ENCODE assay signal across 7 cellular contexts in the genomic region with DNA sequence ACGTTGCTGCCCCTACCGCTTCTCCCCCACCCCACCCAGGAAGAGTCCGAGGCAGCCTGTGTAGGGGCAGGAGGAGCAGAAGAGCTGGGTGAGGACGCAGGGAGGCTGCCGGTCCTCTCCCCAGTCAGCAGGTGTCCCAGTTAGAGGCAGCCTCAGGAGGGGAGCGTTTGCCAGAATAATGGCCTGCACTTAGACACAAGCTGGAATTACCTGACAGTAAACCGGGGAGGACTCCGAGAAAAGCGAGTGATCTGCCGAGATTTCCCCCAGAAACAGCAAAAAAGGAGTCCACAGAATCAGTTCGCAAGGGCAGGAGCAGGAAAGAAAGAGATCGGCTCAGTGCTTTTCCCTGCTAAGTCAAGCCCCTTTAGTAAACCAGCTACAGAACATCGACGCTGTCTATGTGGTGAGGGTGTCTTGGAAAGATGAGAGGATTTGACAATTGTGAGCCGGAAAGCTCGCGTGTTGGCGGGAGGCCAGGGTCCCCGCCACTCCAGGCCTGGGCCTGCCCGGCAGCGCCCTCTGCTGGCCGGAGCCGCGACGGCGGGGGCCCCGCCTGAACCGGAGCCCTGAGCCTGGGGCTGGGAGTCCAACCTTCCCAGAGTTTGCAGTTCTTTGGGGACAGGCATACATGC. TPM values are rescaled to one million over a fixed set of nuclear protein-coding genes. Genes with fewer than 3 reads are reported as not detected.
DNase-seq lines count a peak whose midpoint lies in the region; ATAC-seq, FAIRE-seq and TF ChIP-seq lines count a peak whose summit lies in the region.

No MANE protein-coding gene starts in this region.

- peak; percentile 63 for ATAC-seq in HG03439 (IDR thresholded peaks at IDR 0.05; ENCODE audit: unreplicated experiment)
- peak; percentile 98 for ATAC-seq in memory B cell (ENCODE audit: low read depth)

- H3K27me3 Mint-ChIP-seq in memory B cell = peaks cover 5% of the 10 kb centered on the region

- peak; percentile 74 for FAIRE-seq in GM12891 (lab: Jason Lieb, UNC)

- peaks cover 2% of the 10 kb centered on the region for H3K36me3 Mint-ChIP-seq in memory B cell

- peaks cover 8% of the 10 kb centered on the region for H3K4me1 Mint-ChIP-seq in memory B cell

- H3K27ac Mint-ChIP-seq in memory B cell = no peak overlapping the region

- H3K9me3 Mint-ChIP-seq in memory B cell = no peaks in the 10 kb centered on the region

- DNase-seq in GM12891 (ENCODE audit: insufficient read length, low spot score) (peak; percentile 87), NCI-H526 treated with DMSO at 0.1 percent for 48 hours (lab: John Stamatoyannopoulos, UW) (peak; percentile 40), memory B cell (ENCODE audit: low spot score in 2 of 2) (peak; percentile 79 to 90)
- DNase-seq in activated CD8-positive, alpha-beta memory T cell treated with anti-CD3 and anti-CD28 coated beads for 24 hours = peak; percentile 94
- DNase-seq in effector CD4-positive, alpha-beta T cell = peak; percentile 68
- DNase-seq in stimulated activated CD8-positive, alpha-beta memory T cell treated with anti-CD3 and anti-CD28 coated beads, Interleukin-12 subunit alpha, Interleukin-12 subunit beta, amount 100 ng/mL, for 4 hours (ENCODE audit: low read depth) = peak; percentile 56

- TF ChIP-seq POLR2A in GM12891 (IDR thresholded peaks at IDR 0.05; ENCODE audit: low read depth, low read length) = no peak

- peak overlapping the region; percentile 77 for H3K4me3 Mint-ChIP-seq in memory B cell

TF ChIP-seq in GM12891, 5 proteins besides CTCF, POLR2A, EP300 and RAD21:
- TF ChIP-seq SPI1 (IDR thresholded peaks at IDR 0.05; ENCODE audit: low read depth, low read length) (no peak), PAX5 (IDR thresholded peaks at IDR 0.05; ENCODE audit: insufficient read depth, low read length, severe bottlenecking) (no peak), POLR2AphosphoS5 (IDR thresholded peaks at IDR 0.05; ENCODE audit: low read depth, low read length) (no peak), TAF1 (IDR thresholded peaks at IDR 0.05; ENCODE audit: low read depth, low read length) (no peak), POU2F2 (IDR thresholded peaks at IDR 0.05; ENCODE audit: low read depth, low read length) (no peak)

RNA-seq across cellular contexts. Expression of a gene that starts 17.7 kb away (rescaled TPM):
- polyA plus RNA-seq in GM12891 (2012; ENCODE audit: low read depth, missing spikeins) = not detected

RNA-seq across cellular contexts. Expression of a gene that starts 22.9 kb away (rescaled TPM):
- not detected for polyA plus RNA-seq in GM12891 (2012; ENCODE audit: low read depth, missing spikeins)

RNA-seq across cellular contexts. Expression of a gene that starts 33.7 kb away (rescaled TPM):
- polyA plus RNA-seq in GM12891 (2012; ENCODE audit: low read depth, missing spikeins) = 202 TPM

RNA-seq across cellular contexts. Expression of a gene that starts 51.5 kb away (rescaled TPM):
- polyA plus RNA-seq in GM12891 (2012; ENCODE audit: low read depth, missing spikeins) = 26.0 TPM

Comparison
In these comparisons a context has a peak if more than half of its experiments do, and no peak if none do; other contexts are left out.
1. Peak in every context shown above with its lines: DNase-seq and ATAC-seq.
2. DNase-seq: peak in every context shown above with its lines; median percentile 94 in activated CD8-positive, alpha-beta memory T cell treated with anti-CD3 and anti-CD28 coated beads for 24 hours; 87 in GM12891; 84 in memory B cell; 68 in effector CD4-positive, alpha-beta T cell; 56 in stimulated activated CD8-positive, alpha-beta memory T cell treated with anti-CD3 and anti-CD28 coated beads, Interleukin-12 subunit alpha, Interleukin-12 subunit beta, amount 100 ng/mL, for 4 hours; 40 in NCI-H526 treated with DMSO at 0.1 percent for 48 hours.